Comparison of ENCODE assay signal across 8 cellular contexts in genomic region chr15:79431636-79432344, GRCh38. TPM values are rescaled to one million over a fixed set of nuclear protein-coding genes. Genes with fewer than 3 reads are reported as not detected.
DNase-seq lines count a peak whose midpoint lies in the region; ATAC-seq lines count a peak whose summit lies in the region.

TSS of gene MINAR1 (plus strand) at chr15:79432336. CDS start at chr15:79456148, 23,812 bp downstream.

- peak within 1 kb of the TSS; percentile 61 for H3K4me3 Mint-ChIP-seq in activated naive CD8-positive, alpha-beta T cell treated with anti-CD3 and anti-CD28 coated beads, Interleukin-2, amount 10 ng/mL, durations not matched to agents 7 days and 5 days

- no peaks in the 10 kb centered on the region for H3K9me3 Mint-ChIP-seq in activated naive CD8-positive, alpha-beta T cell treated with anti-CD3 and anti-CD28 coated beads, Interleukin-2, amount 10 ng/mL, durations not matched to agents 7 days and 5 days

- H3K4me3 ChIP-seq in H7 (ENCODE audit: insufficient read depth, low read depth, low read length) (peak within 1 kb of the TSS; percentile 54), skin epidermis (peak within 1 kb of the TSS; percentile 25 to 49 (median 35))

- POLR2A ChIA-PET in activated naive CD8-positive, alpha-beta T cell treated with anti-CD3 and anti-CD28 coated beads, Interleukin-2, amount 10 ng/mL, durations not matched to agents 7 days and 5 days (lab: Charles Lee) = no interaction called here

- peak within 1 kb of the TSS in 2 of 21 experiments; percentile 17 to 50 for H3K27ac ChIP-seq in skin epidermis

- peaks cover 56% of the 10 kb centered on the region for H3K27me3 ChIP-seq in H7 (ENCODE audit: control insufficient read depth, insufficient read depth, low read length)

- H3K36me3 Mint-ChIP-seq in activated naive CD8-positive, alpha-beta T cell treated with anti-CD3 and anti-CD28 coated beads, Interleukin-2, amount 10 ng/mL, durations not matched to agents 7 days and 5 days = peaks cover 1% of the 10 kb centered on the region

- H3K27ac Mint-ChIP-seq in activated naive CD8-positive, alpha-beta T cell treated with anti-CD3 and anti-CD28 coated beads, Interleukin-2, amount 10 ng/mL, durations not matched to agents 7 days and 5 days = no peak within 1 kb of the TSS

- peaks cover 72% of the 10 kb centered on the region for H3K27me3 Mint-ChIP-seq in activated naive CD8-positive, alpha-beta T cell treated with anti-CD3 and anti-CD28 coated beads, Interleukin-2, amount 10 ng/mL, durations not matched to agents 7 days and 5 days

- no peaks in the 10 kb centered on the region for H3K36me3 ChIP-seq in H7 (replicated peaks; ENCODE audit: control insufficient read depth, insufficient read depth, low read length)

- peak; percentile 57 for DNase-seq in AG08395 (ENCODE audit: low spot score)
- DNase-seq in H7 = peak; percentile 76
- peak; percentile 40 for DNase-seq in activated naive CD8-positive, alpha-beta T cell treated with anti-CD3 and anti-CD28 coated beads, Interleukin-2, amount 10 ng/mL, durations not matched to agents 7 days and 5 days
- DNase-seq in hepatic stellate cell (ENCODE audit: low spot score) = peak; percentile 59

- H3K4me1 Mint-ChIP-seq in activated naive CD8-positive, alpha-beta T cell treated with anti-CD3 and anti-CD28 coated beads, Interleukin-2, amount 10 ng/mL, durations not matched to agents 7 days and 5 days = peaks cover 3% of the 10 kb centered on the region

- ATAC-seq in activated naive CD8-positive, alpha-beta T cell treated with anti-CD3 and anti-CD28 coated beads, Interleukin-2, amount 10 ng/mL, durations not matched to agents 7 days and 5 days (ENCODE audit: low read depth) = peak; percentile 42
- ATAC-seq in HG03354 (IDR thresholded peaks at IDR 0.05; ENCODE audit: poor library complexity, severe bottlenecking, unreplicated experiment) (no peak), HG03175 (IDR thresholded peaks at IDR 0.05; ENCODE audit: unreplicated experiment) (no peak), HG03108 (IDR thresholded peaks at IDR 0.05; ENCODE audit: unreplicated experiment) (no peak)

RNA-seq across cellular contexts. Expression of gene MINAR1, which starts in this region (rescaled TPM):
- 1.0 and 1.1 TPM in 2 replicates for total RNA-seq in H7 (2014; rRNA removed; shearing (Covaris generic))
- total RNA-seq in activated naive CD8-positive, alpha-beta T cell treated with anti-CD3 and anti-CD28 coated beads, Interleukin-2, amount 10 ng/mL, durations not matched to agents 7 days and 5 days = under 1 TPM; 0.44 to 0.57 TPM

Comparison
In these comparisons a context has a peak if more than half of its experiments do, and no peak if none do; other contexts are left out.
1. Peak in DNase-seq and ATAC-seq in activated naive CD8-positive, alpha-beta T cell treated with anti-CD3 and anti-CD28 coated beads, Interleukin-2, amount 10 ng/mL, durations not matched to agents 7 days and 5 days; RNA of the gene not detected or under 1 TPM.